Comparison of ENCODE assay signal across 8 cellular contexts in the genomic region with DNA sequence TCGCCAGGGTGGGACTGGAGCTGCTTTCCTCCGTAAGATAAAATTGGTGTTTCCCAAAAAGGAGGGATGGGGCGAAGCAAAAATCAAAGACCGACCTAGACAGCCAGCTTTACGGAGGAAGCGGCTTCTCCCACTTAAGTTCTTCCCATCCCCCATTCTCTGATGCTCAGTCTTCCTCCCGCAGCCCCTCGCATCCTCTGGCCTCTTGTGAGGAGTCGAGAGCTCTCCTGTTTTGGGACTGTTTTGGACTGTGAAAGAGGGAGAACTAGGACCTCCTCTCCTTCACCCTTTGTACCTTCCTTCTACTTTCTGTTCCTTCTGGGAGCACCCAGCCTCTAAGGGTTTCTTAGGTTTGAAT. TPM values are rescaled to one million over a fixed set of nuclear protein-coding genes. Genes with fewer than 3 reads are reported as not detected.
DNase-seq lines count a peak whose midpoint lies in the region; ATAC-seq and TF ChIP-seq lines count a peak whose summit lies in the region.

No MANE protein-coding gene starts in this region.

- H3K4me3 ChIP-seq in WERI-Rb-1 (ENCODE audit: low read depth, low read length) (peak overlapping the region; percentile 95), right cardiac atrium (ENCODE audit: low read length) (peak overlapping the region; percentile 91), skin epidermis (peak overlapping the region; percentile 75 to 97 (median 95))

- WGBS in right cardiac atrium: under 1% methylated on average over 9 of the region's 9 CpGs

- intact Hi-C loops in right cardiac atrium (cut with DNase I): loop anchor here in 1 of 4 donors (5.0 kb wide), 1 partner anchor 71 kb away; no protein-coding TSS in a partner anchor

- H3K36me3 ChIP-seq in WERI-Rb-1: no peaks in the 10 kb centered on the region

- no peaks in the 10 kb centered on the region for H3K36me3 Mint-ChIP-seq in activated T-cell treated with anti-CD3 and anti-CD28 coated beads, Interleukin-2, amount 50 U/mL, for 4 hours (ENCODE audit: insufficient read depth)

- H3K27me3 ChIP-seq in WERI-Rb-1 (ENCODE audit: insufficient read depth, low read depth, severe bottlenecking): no peaks in the 10 kb centered on the region
- no peaks in the 10 kb centered on the region for H3K27me3 ChIP-seq in right cardiac atrium (ENCODE audit: control insufficient read depth, insufficient read depth)

- H3K27me3 Mint-ChIP-seq in activated T-cell treated with anti-CD3 and anti-CD28 coated beads, Interleukin-2, amount 50 U/mL, for 4 hours (ENCODE audit: low read depth): peaks cover 16% of the 10 kb centered on the region

- H3K27ac ChIP-seq in WERI-Rb-1: peak overlapping the region; percentile 79
- H3K27ac ChIP-seq in right cardiac atrium (ENCODE audit: low read length): peak overlapping the region; percentile 28
- H3K27ac ChIP-seq in skin epidermis: peak overlapping the region; percentile 63 to 98 (median 93)

- no peak for ATAC-seq in activated T-cell treated with anti-CD3 and anti-CD28 coated beads, Interleukin-2, amount 50 U/mL, for 4 hours
- ATAC-seq in right cardiac atrium: no peak

- peaks cover 23% of the 10 kb centered on the region for H3K4me1 Mint-ChIP-seq in activated T-cell treated with anti-CD3 and anti-CD28 coated beads, Interleukin-2, amount 50 U/mL, for 4 hours (ENCODE audit: low read depth)

- peak overlapping the region; percentile 84 for H3K4me3 Mint-ChIP-seq in activated T-cell treated with anti-CD3 and anti-CD28 coated beads, Interleukin-2, amount 50 U/mL, for 4 hours

- no peaks in the 10 kb centered on the region for H3K9me3 Mint-ChIP-seq in activated T-cell treated with anti-CD3 and anti-CD28 coated beads, Interleukin-2, amount 50 U/mL, for 4 hours

- H3K4me1 ChIP-seq in right cardiac atrium (ENCODE audit: control insufficient read depth, insufficient read depth, low read length): peaks cover 6% of the 10 kb centered on the region

- no peak for DNase-seq in activated T-cell treated with anti-CD3 and anti-CD28 coated beads, Interleukin-2, amount 50 U/mL, for 4 hours
- DNase-seq in activated T-cell treated with anti-CD3 and anti-CD28 coated beads, Interleukin-2, amount 50 U/mL, for 1 hour: no peak
- DNase-seq in WERI-Rb-1: no peak
- no peak for DNase-seq in right cardiac atrium
- DNase-seq in cortex of kidney (lab: John Stamatoyannopoulos, UW): no peak
- no peak for DNase-seq in activated CD4-positive, CD25-positive, alpha-beta regulatory T cell (lab: John Stamatoyannopoulos, UW)
- no peak for DNase-seq in H4 (ENCODE audit: low spot score)

- H3K9me3 ChIP-seq in WERI-Rb-1 (ENCODE audit: severe bottlenecking) (no peaks in the 10 kb centered on the region), right cardiac atrium (ENCODE audit: control insufficient read depth, low read length) (no peaks in the 10 kb centered on the region)

- TF ChIP-seq CTCF in WERI-Rb-1 (IDR thresholded peaks at IDR 0.05; ENCODE audit: low read depth, low read length): no peak

RNA-seq across cellular contexts. Expression of a gene that starts 0.6 kb away (rescaled TPM):
- total RNA-seq in activated T-cell treated with anti-CD3 and anti-CD28 coated beads, Interleukin-2, amount 50 U/mL, for 4 hours: 1 to 10 TPM in 2 of 3 donors, under 1 TPM in 1; 0.81 to 1.2 (median 1.1) TPM
- total RNA-seq in right cardiac atrium: 10 to 100 TPM; 16.2 to 24.9 (median 16.8) TPM
- polyA plus RNA-seq in right cardiac atrium: 5.1 TPM
- total RNA-seq in H4 (2014; rRNA removed; shearing (Covaris generic)): 5.0 and 8.3 TPM in 2 replicates

Comparison
In these comparisons a context has a peak if more than half of its experiments do, and no peak if none do; other contexts are left out.
1. H3K27ac ChIP-seq: peak in every context shown above with its lines; median percentile 93 in skin epidermis; 79 in WERI-Rb-1; 28 in right cardiac atrium.